Comparison of ENCODE assay signal across 1 cellular context in genomic region chr4:159195400-159195799, GRCh38.
TF ChIP-seq lines count a peak whose summit lies in the region.

No MANE protein-coding gene starts in this region.

TF ChIP-seq in K562, 482 proteins besides CTCF, POLR2A, EP300 and RAD21 (continued from another document and continues in another):
- TF ChIP-seq, protein P1, sequence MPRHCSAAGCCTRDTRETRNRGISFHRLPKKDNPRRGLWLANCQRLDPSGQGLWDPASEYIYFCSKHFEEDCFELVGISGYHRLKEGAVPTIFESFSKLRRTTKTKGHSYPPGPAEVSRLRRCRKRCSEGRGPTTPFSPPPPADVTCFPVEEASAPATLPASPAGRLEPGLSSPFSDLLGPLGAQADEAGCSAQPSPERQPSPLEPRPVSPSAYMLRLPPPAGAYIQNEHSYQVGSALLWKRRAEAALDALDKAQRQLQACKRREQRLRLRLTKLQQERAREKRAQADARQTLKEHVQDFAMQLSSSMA (CRISPR knock-in tag; IDR thresholded peaks at IDR 0.05): no peak
- TF ChIP-seq PML (IDR thresholded peaks at IDR 0.05; ENCODE audit: low read length): peak; percentile 96
- TF ChIP-seq, protein P2, sequence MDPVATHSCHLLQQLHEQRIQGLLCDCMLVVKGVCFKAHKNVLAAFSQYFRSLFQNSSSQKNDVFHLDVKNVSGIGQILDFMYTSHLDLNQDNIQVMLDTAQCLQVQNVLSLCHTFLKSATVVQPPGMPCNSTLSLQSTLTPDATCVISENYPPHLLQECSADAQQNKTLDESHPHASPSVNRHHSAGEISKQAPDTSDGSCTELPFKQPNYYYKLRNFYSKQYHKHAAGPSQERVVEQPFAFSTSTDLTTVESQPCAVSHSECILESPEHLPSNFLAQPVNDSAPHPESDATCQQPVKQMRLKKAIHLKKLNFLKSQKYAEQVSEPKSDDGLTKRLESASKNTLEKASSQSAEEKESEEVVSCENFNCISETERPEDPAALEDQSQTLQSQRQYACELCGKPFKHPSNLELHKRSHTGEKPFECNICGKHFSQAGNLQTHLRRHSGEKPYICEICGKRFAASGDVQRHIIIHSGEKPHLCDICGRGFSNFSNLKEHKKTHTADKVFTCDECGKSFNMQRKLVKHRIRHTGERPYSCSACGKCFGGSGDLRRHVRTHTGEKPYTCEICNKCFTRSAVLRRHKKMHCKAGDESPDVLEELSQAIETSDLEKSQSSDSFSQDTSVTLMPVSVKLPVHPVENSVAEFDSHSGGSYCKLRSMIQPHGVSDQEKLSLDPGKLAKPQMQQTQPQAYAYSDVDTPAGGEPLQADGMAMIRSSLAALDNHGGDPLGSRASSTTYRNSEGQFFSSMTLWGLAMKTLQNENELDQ (CRISPR knock-in tag; IDR thresholded peaks at IDR 0.05; ENCODE audit: borderline replicate concordance): no peak
- TF ChIP-seq MTA1 (IDR thresholded peaks at IDR 0.05; ENCODE audit: borderline replicate concordance): no peak
- TF ChIP-seq ZNF12 (CRISPR knock-in tag; IDR thresholded peaks at IDR 0.05): no peak
- no peak for TF ChIP-seq ATF2 (CRISPR knock-in tag; IDR thresholded peaks at IDR 0.05)
- peak; percentile 69 to 89; a peak in 3 of 4 replicates for TF ChIP-seq RCOR1 (IDR thresholded peaks at IDR 0.05; ENCODE audit: borderline replicate concordance in 1 of 2, low read depth in 2 of 2, low read length in 2 of 2)
- no peak for TF ChIP-seq SMARCB1 (IDR thresholded peaks at IDR 0.05; ENCODE audit: insufficient read length, low read depth)
- no peak for TF ChIP-seq BACH1 (tag; IDR thresholded peaks at IDR 0.05)
- no peak for TF ChIP-seq SP2 (IDR thresholded peaks at IDR 0.05; ENCODE audit: extremely low read depth, low read depth, low read length, poor library complexity, severe bottlenecking)
- TF ChIP-seq ASH1L (IDR thresholded peaks at IDR 0.05; ENCODE audit: borderline replicate concordance, low read depth, partially characterized antibody): no peak
- no peak for TF ChIP-seq L3MBTL2 (IDR thresholded peaks at IDR 0.05)
- no peak for TF ChIP-seq ZNF324 (CRISPR knock-in tag; IDR thresholded peaks at IDR 0.05)
- no peak for TF ChIP-seq ZNF668 (CRISPR knock-in tag; IDR thresholded peaks at IDR 0.05)
- peak in 1 of 2 experiments; percentile 71; a peak in 2 of 4 replicates for TF ChIP-seq HDAC1 (IDR thresholded peaks at IDR 0.05)
- no peak for TF ChIP-seq ZBTB8A (IDR thresholded peaks at IDR 0.05; ENCODE audit: partially characterized antibody)
- no peak for TF ChIP-seq ZNF583 (CRISPR knock-in tag; IDR thresholded peaks at IDR 0.05)
- TF ChIP-seq, protein P3, sequence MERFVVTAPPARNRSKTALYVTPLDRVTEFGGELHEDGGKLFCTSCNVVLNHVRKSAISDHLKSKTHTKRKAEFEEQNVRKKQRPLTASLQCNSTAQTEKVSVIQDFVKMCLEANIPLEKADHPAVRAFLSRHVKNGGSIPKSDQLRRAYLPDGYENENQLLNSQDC (CRISPR knock-in tag; IDR thresholded peaks at IDR 0.05): no peak
- no peak for TF ChIP-seq PRDM10 (IDR thresholded peaks at IDR 0.05; ENCODE audit: partially characterized antibody)
- no peak for TF ChIP-seq ZNF398 (CRISPR knock-in tag; IDR thresholded peaks at IDR 0.05)
- no peak for TF ChIP-seq ZFP36 (IDR thresholded peaks at IDR 0.05; ENCODE audit: low read depth, low read length, partially characterized antibody)
- no peak for TF ChIP-seq CHCHD3 (CRISPR knock-in tag; IDR thresholded peaks at IDR 0.05)
- peak; percentile 55; the same call in 1 of the 2 replicates for TF ChIP-seq BCOR (IDR thresholded peaks at IDR 0.05)
- no peak for TF ChIP-seq TBP (optimal IDR thresholded peaks at IDR 0.05; ENCODE audit: low read depth, low read length)
- TF ChIP-seq MCM5 (IDR thresholded peaks at IDR 0.05; ENCODE audit: low read depth): no peak
- TF ChIP-seq, protein P4, sequence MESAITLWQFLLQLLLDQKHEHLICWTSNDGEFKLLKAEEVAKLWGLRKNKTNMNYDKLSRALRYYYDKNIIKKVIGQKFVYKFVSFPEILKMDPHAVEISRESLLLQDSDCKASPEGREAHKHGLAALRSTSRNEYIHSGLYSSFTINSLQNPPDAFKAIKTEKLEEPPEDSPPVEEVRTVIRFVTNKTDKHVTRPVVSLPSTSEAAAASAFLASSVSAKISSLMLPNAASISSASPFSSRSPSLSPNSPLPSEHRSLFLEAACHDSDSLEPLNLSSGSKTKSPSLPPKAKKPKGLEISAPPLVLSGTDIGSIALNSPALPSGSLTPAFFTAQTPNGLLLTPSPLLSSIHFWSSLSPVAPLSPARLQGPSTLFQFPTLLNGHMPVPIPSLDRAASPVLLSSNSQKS (CRISPR knock-in tag; IDR thresholded peaks at IDR 0.05): no peak
- no peak for TF ChIP-seq ZBTB5 (IDR thresholded peaks at IDR 0.05)
- no peak for TF ChIP-seq TCF15 (CRISPR knock-in tag; IDR thresholded peaks at IDR 0.05)
- peak; percentile 74 for TF ChIP-seq TFAP4 (CRISPR knock-in tag; IDR thresholded peaks at IDR 0.05; ENCODE audit: borderline replicate concordance)
- TF ChIP-seq ELF4 (CRISPR knock-in tag; IDR thresholded peaks at IDR 0.05): no peak
- TF ChIP-seq TSHZ1 (CRISPR knock-in tag; IDR thresholded peaks at IDR 0.05): no peak
- TF ChIP-seq GATAD2A (IDR thresholded peaks at IDR 0.05): peak; percentile 76; the same call in 1 of the 2 replicates
- TF ChIP-seq, protein P5, sequence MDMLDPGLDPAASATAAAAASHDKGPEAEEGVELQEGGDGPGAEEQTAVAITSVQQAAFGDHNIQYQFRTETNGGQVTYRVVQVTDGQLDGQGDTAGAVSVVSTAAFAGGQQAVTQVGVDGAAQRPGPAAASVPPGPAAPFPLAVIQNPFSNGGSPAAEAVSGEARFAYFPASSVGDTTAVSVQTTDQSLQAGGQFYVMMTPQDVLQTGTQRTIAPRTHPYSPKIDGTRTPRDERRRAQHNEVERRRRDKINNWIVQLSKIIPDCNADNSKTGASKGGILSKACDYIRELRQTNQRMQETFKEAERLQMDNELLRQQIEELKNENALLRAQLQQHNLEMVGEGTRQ (CRISPR knock-in tag; IDR thresholded peaks at IDR 0.05): no peak
- TF ChIP-seq ZKSCAN1 (IDR thresholded peaks at IDR 0.05; ENCODE audit: low read depth, low read length): no peak
- no peak for TF ChIP-seq SMARCA5 (IDR thresholded peaks at IDR 0.05)
- TF ChIP-seq ZNF263 (CRISPR knock-in tag; IDR thresholded peaks at IDR 0.05; ENCODE audit: borderline replicate concordance): no peak
- TF ChIP-seq NFIC (IDR thresholded peaks at IDR 0.05): peak; percentile 90
- TF ChIP-seq ZNF277 (CRISPR knock-in tag; IDR thresholded peaks at IDR 0.05; ENCODE audit: borderline replicate concordance): no peak
- TF ChIP-seq SMARCA4 (IDR thresholded peaks at IDR 0.05): peak; percentile 90
